ENCODE assay signal across 8 cellular contexts in the genomic region with DNA sequence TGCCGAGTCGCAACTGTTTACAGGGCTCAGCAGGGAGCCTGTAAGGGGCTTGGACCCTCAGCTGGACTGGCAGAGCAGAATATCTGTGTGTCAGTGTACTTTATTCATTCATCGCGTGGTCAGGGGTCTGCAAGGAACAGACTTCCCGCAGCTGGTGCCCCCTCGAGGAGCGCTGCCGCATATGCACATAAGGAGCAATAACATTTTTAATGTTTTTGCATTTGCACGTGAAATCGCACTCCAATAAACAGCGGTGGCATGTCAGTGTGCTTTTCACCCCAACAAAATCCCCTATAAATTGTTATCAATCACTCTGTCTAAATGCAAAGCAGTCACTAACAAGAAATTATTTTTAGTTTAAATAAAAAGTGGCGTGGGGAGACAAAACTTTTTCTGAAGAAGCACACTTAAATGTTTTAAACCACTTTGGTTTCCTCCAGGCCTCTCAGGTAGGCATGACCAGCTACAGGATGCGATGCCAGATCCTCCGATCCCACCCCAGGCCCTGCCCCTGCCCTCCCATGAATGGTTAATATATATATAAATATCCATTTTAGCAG. TPM values are rescaled to one million over a fixed set of nuclear protein-coding genes. Genes with fewer than 3 reads are reported as not detected.
DNase-seq lines count a peak whose midpoint lies in the region; ATAC-seq and TF ChIP-seq lines count a peak whose summit lies in the region.

No MANE protein-coding gene starts in this region.

- H3K36me3 ChIP-seq in ES-I3 (ENCODE audit: insufficient read depth, low read length) (no peaks in the 10 kb centered on the region), adrenal gland (replicated peaks in 1 of 2) (no peaks in the 10 kb centered on the region), iPS-15b (ENCODE audit: control insufficient read depth, insufficient read depth, low read length) (no peaks in the 10 kb centered on the region), spleen (no peaks in the 10 kb centered on the region)

- intact Hi-C loops in adrenal gland (cut with DNase I): no loop called here
- intact Hi-C loops in spleen (cut with DNase I; ENCODE audit: low total_unique reads): no loop called here

- peak in 5 of 6 experiments; percentile 20 to 46 (median 29) for TF ChIP-seq CTCF in adrenal gland (IDR thresholded peaks at IDR 0.05)
- peak in 6 of 11 experiments; percentile 5 to 45 (median 27) for TF ChIP-seq CTCF in spleen (IDR thresholded peaks at IDR 0.05 in 8 of 11, conservative IDR thresholded peaks at IDR 0.05 in 3 of 11)

- H3K9me3 ChIP-seq in ES-I3 (ENCODE audit: control insufficient read depth, insufficient read depth, low read length): no peaks in the 10 kb centered on the region
- no peaks in the 10 kb centered on the region for H3K9me3 ChIP-seq in adrenal gland (replicated peaks in 1 of 3)
- H3K9me3 ChIP-seq in iPS-15b (ENCODE audit: control insufficient read depth, insufficient read depth, low read length): no peaks in the 10 kb centered on the region
- H3K9me3 ChIP-seq in spleen: no peaks in the 10 kb centered on the region

- H3K27me3 ChIP-seq in adrenal gland (peaks cover 5% of the 10 kb centered on the region), iPS-15b (ENCODE audit: control insufficient read depth, insufficient read depth, low read length) (peaks cover 16% of the 10 kb centered on the region), spleen (replicated peaks in 1 of 7) (peaks cover 0 to 62% (median 6%) of the 10 kb centered on the region in 7 donors)

- H3K9ac ChIP-seq in ES-I3 (ENCODE audit: low read depth, low read length) (peak overlapping the region; percentile 31; the same call in 1 of the 2 replicates), iPS-15b (ENCODE audit: low read depth, low read length) (no peak overlapping the region)

- H3K4me3 ChIP-seq in adrenal gland (peak overlapping the region in 3 of 4 donors; percentile 0 to 58 (median 12)), iPS-15b (ENCODE audit: low read depth, low read length) (peak overlapping the region; percentile 65), spleen (peak overlapping the region; percentile 20 to 66 (median 34))

- TF ChIP-seq POLR2A in adrenal gland (IDR thresholded peaks at IDR 0.05) (no peak), spleen (IDR thresholded peaks at IDR 0.05) (no peak)

- H3K27ac ChIP-seq in adrenal gland (peak overlapping the region in 1 of 5 donors; percentile 35), spleen (peak overlapping the region in 2 of 8 donors; percentile 18 to 38)

- H3K4me1 ChIP-seq in ES-I3 (ENCODE audit: insufficient read depth, low read length) (no peaks in the 10 kb centered on the region), adrenal gland (replicated peaks in 1 of 2) (peaks cover 0 to 5% of the 10 kb centered on the region in 2 donors), iPS-15b (ENCODE audit: control insufficient read depth, insufficient read depth, low read length) (peaks cover 9% of the 10 kb centered on the region), spleen (peaks cover 0 to 20% (median 7%) of the 10 kb centered on the region in 6 donors)

- DNase-seq in NCI-H345 treated with DMSO at 0.1 percent for 48 hours (lab: John Stamatoyannopoulos, UW; ENCODE audit: unreplicated experiment): peak; percentile 13
- DNase-seq in adrenal gland: peak in 4 of 7 donors; percentile 18 to 58 (median 40)
- DNase-seq in spleen: peak; percentile 77
- no peak for DNase-seq in COLO829 (ENCODE audit: low spot score)

- 20 to 25% (median 21%) methylated on average over 14 of the region's 14 CpGs for WGBS in adrenal gland, 4 donors
- WGBS in spleen, 5 donors: 14 to 20% (median 15%) methylated on average over 12 to 14 of the region's 14 CpGs

- peak; percentile 18 for ATAC-seq in GM21786 (IDR thresholded peaks at IDR 0.05; ENCODE audit: unreplicated experiment)
- no peak for ATAC-seq in HG02798 (IDR thresholded peaks at IDR 0.05; ENCODE audit: poor library complexity, unreplicated experiment)

RNA-seq across cellular contexts. Expression of a gene that starts 3.5 kb away (rescaled TPM):
- total RNA-seq in adrenal gland: 10 to 100 TPM in 2 of 8 donors, 1 to 10 TPM in 6; 1.0 to 13.5 (median 7.6) TPM
- 1 to 10 TPM; 1.4 to 5.6 (median 2.5) TPM for polyA plus RNA-seq in adrenal gland
- total RNA-seq in spleen: not detected
- polyA plus RNA-seq in spleen: under 1 TPM; 0.17 to 0.30 (median 0.22) TPM

Comparison
In these comparisons a context has a peak if more than half of its experiments do, and no peak if none do; other contexts are left out.
1. H3K4me3 ChIP-seq: peak in every context shown above with its lines; median percentile 65 in iPS-15b; 34 in spleen; 12 in adrenal gland.